20 cellular contexts compared by ENCODE assay signal in genomic region chr7:28724563-28724962, GRCh38.
"Had no signal": no experiment of that assay in that cellular context is flagged by ENCODE, and none has a peak within 500 bp of the region (broad histone marks: within the 10 kb centered on the region; RNA-seq: fewer than 3 reads in every experiment).

No MANE protein-coding gene starts in this region.

- H3K27me3 ChIP-seq: MG63, Peyer's patch, SJSA1 had no signal

- H3K36me3 ChIP-seq: Peyer's patch, SJSA1 had no signal

- ATAC-seq: Right ventricle myocardium inferior had no signal

- H3K9me3 ChIP-seq: MG63, Peyer's patch, SJSA1 had no signal

- H3K4me1 ChIP-seq: Peyer's patch had no signal

- H3K27ac ChIP-seq: PC-9, Peyer's patch, SJSA1, SK-N-MC had no signal

- DNase-seq: KBM-7; NCI-H1092; NCI-H1105 treated with DMSO at 0.1 percent for 48 hours; NCI-H1417 treated with DMSO at 0.1 percent for 48 hours; NCI-H146; NCI-H1694 treated with DMSO at 0.1 percent for 48 hours; NCI-H1930; NCI-H2081; NCI-H2107; NCI-H2227 treated with DMSO at 0.1 percent for 48 hours; NCI-H524; NCI-H774; NK-92 treated with Interleukin-12 subunit alpha and Interleukin-12 subunit beta, amount 100 ng/mL, for 24 hours; PC-9; Peyer's patch; SIG-M5 had no signal

- H2AFZ ChIP-seq: PC-9 had no signal

- H3K4me3 ChIP-seq: MG63, PC-9, Peyer's patch, SJSA1, SK-N-MC had no signal

- H3K4me2 ChIP-seq: PC-9 had no signal
